In the genomic region with DNA sequence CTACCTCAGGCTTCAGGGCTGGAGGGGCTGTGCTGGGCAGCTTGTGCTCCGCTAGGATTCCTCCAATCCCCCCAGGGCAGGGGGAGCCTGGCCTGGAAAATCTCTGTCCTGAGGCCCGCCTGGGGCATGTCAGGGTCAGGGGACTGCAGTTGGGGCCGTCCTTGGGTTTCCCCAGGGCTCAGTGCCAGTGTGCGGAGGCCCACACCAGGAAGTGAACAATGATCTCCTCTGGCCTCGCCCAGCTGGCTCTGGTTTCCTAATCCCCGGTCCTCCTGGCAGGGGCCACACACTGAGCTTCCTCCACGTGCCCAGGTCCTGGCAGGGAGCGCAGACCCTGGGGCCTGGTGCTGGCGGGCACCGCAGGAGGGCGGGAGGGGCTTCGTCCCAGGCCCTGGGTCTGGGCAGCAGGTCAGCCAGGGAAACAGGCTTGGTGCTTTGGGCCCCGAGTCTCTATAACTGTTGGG, we compare ENCODE assay signal across 1 cellular context.
TF ChIP-seq lines count a peak whose summit lies in the region.

No MANE protein-coding gene starts in this region.

TF ChIP-seq in HepG2, 621 proteins besides CTCF, POLR2A, EP300 and RAD21 (continues in another document):
- TF ChIP-seq ZNF570 (CRISPR knock-in tag; IDR thresholded peaks at IDR 0.05; ENCODE audit: borderline replicate concordance) (no peak), ZNF329 (CRISPR knock-in tag; IDR thresholded peaks at IDR 0.05; ENCODE audit: low read depth) (no peak), TRIM24 (CRISPR knock-in tag; IDR thresholded peaks at IDR 0.05) (no peak), ZFX (CRISPR knock-in tag; IDR thresholded peaks at IDR 0.05; ENCODE audit: low read depth) (peak; percentile 17; the same call in 1 of the 2 replicates), ZNF225 (CRISPR knock-in tag; IDR thresholded peaks at IDR 0.05) (no peak), BCL6 (CRISPR knock-in tag; IDR thresholded peaks at IDR 0.05) (peak; percentile 48), PHB2 (IDR thresholded peaks at IDR 0.05; ENCODE audit: partially characterized antibody) (no peak), NFIC (IDR thresholded peaks at IDR 0.05; ENCODE audit: low read length) (no peak), TBX2 (CRISPR knock-in tag; IDR thresholded peaks at IDR 0.05; ENCODE audit: borderline replicate concordance) (no peak), NFKB2 (CRISPR knock-in tag; IDR thresholded peaks at IDR 0.05; ENCODE audit: borderline replicate concordance) (no peak; the same call in 1 of the 2 replicates), RFX3 (CRISPR knock-in tag; IDR thresholded peaks at IDR 0.05) (no peak), ARNTL (CRISPR knock-in tag; IDR thresholded peaks at IDR 0.05) (no peak), ZNF337 (CRISPR knock-in tag; IDR thresholded peaks at IDR 0.05; ENCODE audit: borderline replicate concordance, low read depth) (no peak), TBX3 (IDR thresholded peaks at IDR 0.05; ENCODE audit: borderline replicate concordance) (no peak), ZNF44 (CRISPR knock-in tag; IDR thresholded peaks at IDR 0.05) (no peak), FOSL2 (CRISPR knock-in tag; IDR thresholded peaks at IDR 0.05) (peak; percentile 8; the same call in 1 of the 2 replicates), ZNF788 (CRISPR knock-in tag; IDR thresholded peaks at IDR 0.05; ENCODE audit: borderline replicate concordance) (no peak), ATF1 (CRISPR knock-in tag; IDR thresholded peaks at IDR 0.05) (no peak), NR2C2 (CRISPR knock-in tag; IDR thresholded peaks at IDR 0.05; ENCODE audit: borderline replicate concordance) (no peak), ZNF20 (CRISPR knock-in tag; IDR thresholded peaks at IDR 0.05) (no peak), NR2F2 (IDR thresholded peaks at IDR 0.05; ENCODE audit: borderline replicate concordance, low read depth) (no peak), HMG20A (CRISPR knock-in tag; IDR thresholded peaks at IDR 0.05; ENCODE audit: borderline replicate concordance) (no peak), YEATS4 (CRISPR knock-in tag; IDR thresholded peaks at IDR 0.05; ENCODE audit: borderline replicate concordance) (no peak), ZNF816 (CRISPR knock-in tag; IDR thresholded peaks at IDR 0.05; ENCODE audit: borderline replicate concordance) (no peak), HOXA9 (CRISPR knock-in tag; IDR thresholded peaks at IDR 0.05; ENCODE audit: borderline replicate concordance) (no peak), ZNF264 (CRISPR knock-in tag; IDR thresholded peaks at IDR 0.05) (no peak), HNRNPL (IDR thresholded peaks at IDR 0.05; ENCODE audit: low read depth, low read length) (peak; percentile 92), NBN (conservative IDR thresholded peaks at IDR 0.05) (no peak), PAF1 (CRISPR knock-in tag; IDR thresholded peaks at IDR 0.05) (no peak)
- TF ChIP-seq, protein P1, sequence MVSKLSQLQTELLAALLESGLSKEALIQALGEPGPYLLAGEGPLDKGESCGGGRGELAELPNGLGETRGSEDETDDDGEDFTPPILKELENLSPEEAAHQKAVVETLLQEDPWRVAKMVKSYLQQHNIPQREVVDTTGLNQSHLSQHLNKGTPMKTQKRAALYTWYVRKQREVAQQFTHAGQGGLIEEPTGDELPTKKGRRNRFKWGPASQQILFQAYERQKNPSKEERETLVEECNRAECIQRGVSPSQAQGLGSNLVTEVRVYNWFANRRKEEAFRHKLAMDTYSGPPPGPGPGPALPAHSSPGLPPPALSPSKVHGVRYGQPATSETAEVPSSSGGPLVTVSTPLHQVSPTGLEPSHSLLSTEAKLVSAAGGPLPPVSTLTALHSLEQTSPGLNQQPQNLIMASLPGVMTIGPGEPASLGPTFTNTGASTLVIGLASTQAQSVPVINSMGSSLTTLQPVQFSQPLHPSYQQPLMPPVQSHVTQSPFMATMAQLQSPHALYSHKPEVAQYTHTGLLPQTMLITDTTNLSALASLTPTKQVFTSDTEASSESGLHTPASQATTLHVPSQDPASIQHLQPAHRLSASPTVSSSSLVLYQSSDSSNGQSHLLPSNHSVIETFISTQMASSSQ (IDR thresholded peaks at IDR 0.05; ENCODE audit: low read depth) = no peak
- TF ChIP-seq, protein P1 (CRISPR knock-in tag; IDR thresholded peaks at IDR 0.05; ENCODE audit: borderline replicate concordance) = no peak
- TF ChIP-seq, protein P2, sequence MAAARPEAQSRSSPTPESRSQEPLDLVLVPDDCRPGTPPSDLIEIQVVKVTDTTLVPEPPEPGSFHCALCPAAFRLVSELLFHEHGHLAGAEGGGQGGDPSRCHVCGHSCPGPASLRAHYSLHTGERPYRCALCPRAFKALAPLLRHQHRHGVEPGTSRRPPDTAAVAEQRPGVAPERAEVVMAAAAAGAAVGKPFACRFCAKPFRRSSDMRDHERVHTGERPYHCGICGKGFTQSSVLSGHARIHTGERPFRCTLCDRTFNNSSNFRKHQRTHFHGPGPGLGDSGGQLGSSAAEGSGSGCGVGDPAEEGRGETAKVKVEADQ (CRISPR knock-in tag; IDR thresholded peaks at IDR 0.05; ENCODE audit: borderline replicate concordance) = no peak
- TF ChIP-seq, protein P3, sequence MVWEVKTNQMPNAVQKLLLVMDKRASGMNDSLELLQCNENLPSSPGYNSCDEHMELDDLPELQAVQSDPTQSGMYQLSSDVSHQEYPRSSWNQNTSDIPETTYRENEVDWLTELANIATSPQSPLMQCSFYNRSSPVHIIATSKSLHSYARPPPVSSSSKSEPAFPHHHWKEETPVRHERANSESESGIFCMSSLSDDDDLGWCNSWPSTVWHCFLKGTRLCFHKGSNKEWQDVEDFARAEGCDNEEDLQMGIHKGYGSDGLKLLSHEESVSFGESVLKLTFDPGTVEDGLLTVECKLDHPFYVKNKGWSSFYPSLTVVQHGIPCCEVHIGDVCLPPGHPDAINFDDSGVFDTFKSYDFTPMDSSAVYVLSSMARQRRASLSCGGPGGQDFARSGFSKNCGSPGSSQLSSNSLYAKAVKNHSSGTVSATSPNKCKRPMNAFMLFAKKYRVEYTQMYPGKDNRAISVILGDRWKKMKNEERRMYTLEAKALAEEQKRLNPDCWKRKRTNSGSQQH (CRISPR knock-in tag; IDR thresholded peaks at IDR 0.05; ENCODE audit: low read depth) = no peak
- TF ChIP-seq, protein P4, sequence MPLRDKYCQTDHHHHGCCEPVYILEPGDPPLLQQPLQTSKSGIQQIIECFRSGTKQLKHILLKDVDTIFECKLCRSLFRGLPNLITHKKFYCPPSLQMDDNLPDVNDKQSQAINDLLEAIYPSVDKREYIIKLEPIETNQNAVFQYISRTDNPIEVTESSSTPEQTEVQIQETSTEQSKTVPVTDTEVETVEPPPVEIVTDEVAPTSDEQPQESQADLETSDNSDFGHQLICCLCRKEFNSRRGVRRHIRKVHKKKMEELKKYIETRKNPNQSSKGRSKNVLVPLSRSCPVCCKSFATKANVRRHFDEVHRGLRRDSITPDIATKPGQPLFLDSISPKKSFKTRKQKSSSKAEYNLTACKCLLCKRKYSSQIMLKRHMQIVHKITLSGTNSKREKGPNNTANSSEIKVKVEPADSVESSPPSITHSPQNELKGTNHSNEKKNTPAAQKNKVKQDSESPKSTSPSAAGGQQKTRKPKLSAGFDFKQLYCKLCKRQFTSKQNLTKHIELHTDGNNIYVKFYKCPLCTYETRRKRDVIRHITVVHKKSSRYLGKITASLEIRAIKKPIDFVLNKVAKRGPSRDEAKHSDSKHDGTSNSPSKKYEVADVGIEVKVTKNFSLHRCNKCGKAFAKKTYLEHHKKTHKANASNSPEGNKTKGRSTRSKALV (CRISPR knock-in tag; IDR thresholded peaks at IDR 0.05) = no peak
- TF ChIP-seq, protein P5, sequence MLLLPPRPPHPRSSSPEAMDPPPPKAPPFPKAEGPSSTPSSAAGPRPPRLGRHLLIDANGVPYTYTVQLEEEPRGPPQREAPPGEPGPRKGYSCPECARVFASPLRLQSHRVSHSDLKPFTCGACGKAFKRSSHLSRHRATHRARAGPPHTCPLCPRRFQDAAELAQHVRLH (CRISPR knock-in tag; IDR thresholded peaks at IDR 0.05; ENCODE audit: borderline replicate concordance, low read depth) = no peak
- TF ChIP-seq, protein P6, sequence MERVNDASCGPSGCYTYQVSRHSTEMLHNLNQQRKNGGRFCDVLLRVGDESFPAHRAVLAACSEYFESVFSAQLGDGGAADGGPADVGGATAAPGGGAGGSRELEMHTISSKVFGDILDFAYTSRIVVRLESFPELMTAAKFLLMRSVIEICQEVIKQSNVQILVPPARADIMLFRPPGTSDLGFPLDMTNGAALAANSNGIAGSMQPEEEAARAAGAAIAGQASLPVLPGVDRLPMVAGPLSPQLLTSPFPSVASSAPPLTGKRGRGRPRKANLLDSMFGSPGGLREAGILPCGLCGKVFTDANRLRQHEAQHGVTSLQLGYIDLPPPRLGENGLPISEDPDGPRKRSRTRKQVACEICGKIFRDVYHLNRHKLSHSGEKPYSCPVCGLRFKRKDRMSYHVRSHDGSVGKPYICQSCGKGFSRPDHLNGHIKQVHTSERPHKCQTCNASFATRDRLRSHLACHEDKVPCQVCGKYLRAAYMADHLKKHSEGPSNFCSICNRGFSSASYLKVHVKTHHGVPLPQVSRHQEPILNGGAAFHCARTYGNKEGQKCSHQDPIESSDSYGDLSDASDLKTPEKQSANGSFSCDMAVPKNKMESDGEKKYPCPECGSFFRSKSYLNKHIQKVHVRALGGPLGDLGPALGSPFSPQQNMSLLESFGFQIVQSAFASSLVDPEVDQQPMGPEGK (CRISPR knock-in tag; IDR thresholded peaks at IDR 0.05) = 0 out of 2 replicates have a peak, but pooled peaks have one; percentile 22
- TF ChIP-seq, protein P7, sequence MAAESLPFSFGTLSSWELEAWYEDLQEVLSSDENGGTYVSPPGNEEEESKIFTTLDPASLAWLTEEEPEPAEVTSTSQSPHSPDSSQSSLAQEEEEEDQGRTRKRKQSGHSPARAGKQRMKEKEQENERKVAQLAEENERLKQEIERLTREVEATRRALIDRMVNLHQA (CRISPR knock-in tag; IDR thresholded peaks at IDR 0.05) = no peak
- TF ChIP-seq, protein P8, sequence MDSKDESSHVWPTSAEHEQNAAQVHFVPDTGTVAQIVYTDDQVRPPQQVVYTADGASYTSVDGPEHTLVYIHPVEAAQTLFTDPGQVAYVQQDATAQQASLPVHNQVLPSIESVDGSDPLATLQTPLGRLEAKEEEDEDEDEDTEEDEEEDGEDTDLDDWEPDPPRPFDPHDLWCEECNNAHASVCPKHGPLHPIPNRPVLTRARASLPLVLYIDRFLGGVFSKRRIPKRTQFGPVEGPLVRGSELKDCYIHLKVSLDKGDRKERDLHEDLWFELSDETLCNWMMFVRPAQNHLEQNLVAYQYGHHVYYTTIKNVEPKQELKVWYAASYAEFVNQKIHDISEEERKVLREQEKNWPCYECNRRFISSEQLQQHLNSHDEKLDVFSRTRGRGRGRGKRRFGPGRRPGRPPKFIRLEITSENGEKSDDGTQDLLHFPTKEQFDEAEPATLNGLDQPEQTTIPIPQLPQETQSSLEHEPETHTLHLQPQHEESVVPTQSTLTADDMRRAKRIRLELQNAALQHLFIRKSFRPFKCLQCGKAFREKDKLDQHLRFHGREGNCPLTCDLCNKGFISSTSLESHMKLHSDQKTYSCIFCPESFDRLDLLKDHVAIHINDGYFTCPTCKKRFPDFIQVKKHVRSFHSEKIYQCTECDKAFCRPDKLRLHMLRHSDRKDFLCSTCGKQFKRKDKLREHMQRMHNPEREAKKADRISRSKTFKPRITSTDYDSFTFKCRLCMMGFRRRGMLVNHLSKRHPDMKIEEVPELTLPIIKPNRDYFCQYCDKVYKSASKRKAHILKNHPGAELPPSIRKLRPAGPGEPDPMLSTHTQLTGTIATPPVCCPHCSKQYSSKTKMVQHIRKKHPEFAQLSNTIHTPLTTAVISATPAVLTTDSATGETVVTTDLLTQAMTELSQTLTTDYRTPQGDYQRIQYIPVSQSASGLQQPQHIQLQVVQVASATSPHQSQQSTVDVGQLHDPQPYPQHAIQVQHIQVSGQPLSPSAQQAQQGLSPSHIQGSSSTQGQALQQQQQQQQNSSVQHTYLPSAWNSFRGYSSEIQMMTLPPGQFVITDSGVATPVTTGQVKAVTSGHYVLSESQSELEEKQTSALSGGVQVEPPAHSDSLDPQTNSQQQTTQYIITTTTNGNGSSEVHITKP (CRISPR knock-in tag; IDR thresholded peaks at IDR 0.05; ENCODE audit: low read depth) = peak; percentile 84; the same call in 1 of the 2 replicates
- TF ChIP-seq, protein P9, sequence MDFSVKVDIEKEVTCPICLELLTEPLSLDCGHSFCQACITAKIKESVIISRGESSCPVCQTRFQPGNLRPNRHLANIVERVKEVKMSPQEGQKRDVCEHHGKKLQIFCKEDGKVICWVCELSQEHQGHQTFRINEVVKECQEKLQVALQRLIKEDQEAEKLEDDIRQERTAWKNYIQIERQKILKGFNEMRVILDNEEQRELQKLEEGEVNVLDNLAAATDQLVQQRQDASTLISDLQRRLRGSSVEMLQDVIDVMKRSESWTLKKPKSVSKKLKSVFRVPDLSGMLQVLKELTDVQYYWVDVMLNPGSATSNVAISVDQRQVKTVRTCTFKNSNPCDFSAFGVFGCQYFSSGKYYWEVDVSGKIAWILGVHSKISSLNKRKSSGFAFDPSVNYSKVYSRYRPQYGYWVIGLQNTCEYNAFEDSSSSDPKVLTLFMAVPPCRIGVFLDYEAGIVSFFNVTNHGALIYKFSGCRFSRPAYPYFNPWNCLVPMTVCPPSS (IDR thresholded peaks at IDR 0.05) = no peak
